ENCODE assay signal across 8 cellular contexts in genomic region chr9:92325269-92325990, GRCh38. TPM values are rescaled to one million over a fixed set of nuclear protein-coding genes. Genes with fewer than 3 reads are reported as not detected.
DNase-seq lines count a peak whose midpoint lies in the region; ATAC-seq and TF ChIP-seq lines count a peak whose summit lies in the region.

TSS of gene CENPP (plus strand) at chr9:92325953.
TSS of gene NOL8 (minus strand) at chr9:92325350. CDS start at chr9:92324161, 1,189 bp downstream.

- DNase-seq in NCI-H146 treated with DMSO at 0.1 percent for 48 hours (lab: John Stamatoyannopoulos, UW; ENCODE audit: unreplicated experiment) (peak; percentile 70), amniotic stem cell (lab: John Stamatoyannopoulos, UW) (peak; percentile 78), left ventricle myocardium inferior (peak; percentile 82), progenitor cell of endocrine pancreas (ENCODE audit: low spot score, unreplicated experiment) (peak; percentile 55), ureter (ENCODE audit: low spot score) (peak; percentile 87)

- H3K36me3 Mint-ChIP-seq in T-helper 1 cell treated with Interleukin-12 subunit alpha and Interleukin-12 subunit beta and Interleukin-4 antibody, amounts not matched to agents 30 μg/mL and 1 μg/mL, for 36 hours (ENCODE audit: low read depth) = peaks cover 12% of the 10 kb centered on the region
- H3K36me3 Mint-ChIP-seq in progenitor cell of endocrine pancreas (ENCODE audit: insufficient read depth) = no peaks in the 10 kb centered on the region

- peak within 1 kb of the TSS; percentile 97 for H3K27ac ChIP-seq in left ventricle myocardium inferior (replicated peaks)

- intact Hi-C loops in left ventricle myocardium inferior (cut with micrococcal nuclease) = loop anchor here (10.0 kb wide), 1 partner anchor 309 kb away; no protein-coding TSS in a partner anchor

- no peaks in the 10 kb centered on the region for H3K27me3 ChIP-seq in left ventricle myocardium inferior (ENCODE audit: low read depth)

- H3K4me1 Mint-ChIP-seq in T-helper 1 cell treated with Interleukin-12 subunit alpha and Interleukin-12 subunit beta and Interleukin-4 antibody, amounts not matched to agents 30 μg/mL and 1 μg/mL, for 36 hours (ENCODE audit: low read depth) = peaks cover 24% of the 10 kb centered on the region
- peaks cover 15% of the 10 kb centered on the region for H3K4me1 Mint-ChIP-seq in progenitor cell of endocrine pancreas (ENCODE audit: low read depth)

- H3K27ac Mint-ChIP-seq in T-helper 1 cell treated with Interleukin-12 subunit alpha and Interleukin-12 subunit beta and Interleukin-4 antibody, amounts not matched to agents 30 μg/mL and 1 μg/mL, for 36 hours = peak within 1 kb of the TSS; percentile 96
- peak within 1 kb of the TSS; percentile 99 for H3K27ac Mint-ChIP-seq in progenitor cell of endocrine pancreas

- peak within 1 kb of the TSS; percentile 95 for H3K4me3 Mint-ChIP-seq in T-helper 1 cell treated with Interleukin-12 subunit alpha and Interleukin-12 subunit beta and Interleukin-4 antibody, amounts not matched to agents 30 μg/mL and 1 μg/mL, for 36 hours
- H3K4me3 Mint-ChIP-seq in progenitor cell of endocrine pancreas (ENCODE audit: low read depth) = peak within 1 kb of the TSS; percentile 97

- peaks cover 40% of the 10 kb centered on the region for H3K4me1 ChIP-seq in left ventricle myocardium inferior

- no peaks in the 10 kb centered on the region for H3K9me3 ChIP-seq in left ventricle myocardium inferior (replicated peaks)

- peaks cover 30% of the 10 kb centered on the region for H3K36me3 ChIP-seq in left ventricle myocardium inferior

- peak within 1 kb of the TSS; percentile 88 for H3K4me3 ChIP-seq in left ventricle myocardium inferior

- TF ChIP-seq CTCF in left ventricle myocardium inferior (IDR thresholded peaks at IDR 0.05; ENCODE audit: borderline replicate concordance) = no peak
- TF ChIP-seq CTCF in progenitor cell of endocrine pancreas (IDR thresholded peaks at IDR 0.05; ENCODE audit: unreplicated experiment) = no peak

- no peaks in the 10 kb centered on the region for H3K9me3 Mint-ChIP-seq in T-helper 1 cell treated with Interleukin-12 subunit alpha and Interleukin-12 subunit beta and Interleukin-4 antibody, amounts not matched to agents 30 μg/mL and 1 μg/mL, for 36 hours
- H3K9me3 Mint-ChIP-seq in progenitor cell of endocrine pancreas (ENCODE audit: low read depth) = no peaks in the 10 kb centered on the region

- H3K27me3 Mint-ChIP-seq in T-helper 1 cell treated with Interleukin-12 subunit alpha and Interleukin-12 subunit beta and Interleukin-4 antibody, amounts not matched to agents 30 μg/mL and 1 μg/mL, for 36 hours (ENCODE audit: low read depth) = no peaks in the 10 kb centered on the region
- no peaks in the 10 kb centered on the region for H3K27me3 Mint-ChIP-seq in progenitor cell of endocrine pancreas

- ATAC-seq in GM18498 (IDR thresholded peaks at IDR 0.05; ENCODE audit: unreplicated experiment) (peak; percentile 95), HG02884 (IDR thresholded peaks at IDR 0.05; ENCODE audit: unreplicated experiment) (peak; percentile 89)

RNA-seq across cellular contexts. Expression of gene CENPP, which starts in this region (rescaled TPM):
- total RNA-seq in left ventricle myocardium inferior (5.4 TPM), progenitor cell of endocrine pancreas (5.0 and 6.9 TPM in 2 replicates), ureter (10.6 TPM)

RNA-seq across cellular contexts. Expression of gene NOL8, which starts in this region (rescaled TPM):
- 12.7 TPM for total RNA-seq in left ventricle myocardium inferior
- 37.7 and 38.3 TPM in 2 replicates for total RNA-seq in progenitor cell of endocrine pancreas
- 60.2 TPM for total RNA-seq in ureter

Comparison
In these comparisons a context has a peak if more than half of its experiments do, and no peak if none do; other contexts are left out.
1. Peak in every context shown above with its lines: DNase-seq, ATAC-seq, H3K4me3 ChIP-seq and H3K27ac ChIP-seq.